Comparison of ENCODE assay signal across 13 cellular contexts in genomic region chr2:47050762-47051161, GRCh38.
"Had no signal": no experiment of that assay in that cellular context is flagged by ENCODE, and none has a peak within 500 bp of the region (broad histone marks: within the 10 kb centered on the region; RNA-seq: fewer than 3 reads in every experiment).

No MANE protein-coding gene starts in this region.

- H3K27ac Mint-ChIP-seq: mesothelial cell of epicardium, nephron progenitor cell had no signal

- H3K4me3 ChIP-seq: adrenal gland, spleen had no signal

- H3K27ac ChIP-seq: epithelial cell of prostate had no signal

- H3K9me3 ChIP-seq: adrenal gland, spleen had no signal

- H3K4me3 Mint-ChIP-seq: mesothelial cell of epicardium; nephron progenitor cell; stimulated activated naive B cell treated with anti-CD40 and anti-IgM and Interleukin-4, amounts not matched to agents 10 μg/mL and 1 μg/mL and 100 μg/mL, for 72 hours; T-cell had no signal

- H3K9me3 Mint-ChIP-seq: activated naive CD4-positive, alpha-beta T cell treated with anti-CD3 and anti-CD28 coated beads, Interleukin-2, amount 50 U/mL, for 72 hours; mesothelial cell of epicardium; nephron progenitor cell; stimulated activated naive B cell treated with anti-CD40 and anti-IgM and Interleukin-4, amounts not matched to agents 10 μg/mL and 1 μg/mL and 100 μg/mL, for 72 hours; T-cell had no signal

- DNase-seq: activated gamma-delta T cell treated with Interleukin-2 at 50 U/mL for 16 hours; adrenal gland; foreskin fibroblast; hippocampal formation; nephron progenitor cell; nucleus accumbens; spleen; stimulated activated naive B cell treated with anti-CD40 and anti-IgM and Interleukin-4, amounts not matched to agents 10 μg/mL and 1 μg/mL and 100 μg/mL, for 72 hours; T-cell had no signal

- H3K27me3 ChIP-seq: adrenal gland, spleen had no signal

- H3K4me1 Mint-ChIP-seq: mesothelial cell of epicardium had no signal

- H3K27me3 Mint-ChIP-seq: stimulated activated naive B cell treated with anti-CD40 and anti-IgM and Interleukin-4, amounts not matched to agents 10 μg/mL and 1 μg/mL and 100 μg/mL, for 72 hours; T-cell had no signal

- ATAC-seq: activated CD4-positive, CD25-positive, alpha-beta regulatory T cell treated with anti-CD3 and anti-CD28 coated beads, Interleukin-2, amount 50 U/mL, for 24 hours; stimulated activated naive B cell treated with anti-CD40 and anti-IgM and Interleukin-4, amounts not matched to agents 10 μg/mL and 1 μg/mL and 100 μg/mL, for 72 hours; T-cell had no signal
